16 cellular contexts compared by ENCODE assay signal in genomic region chr20:43959920-43960227, GRCh38. TPM values are rescaled to one million over a fixed set of nuclear protein-coding genes. Genes with fewer than 3 reads are reported as not detected.
A peak's percentile ranks its signal among the peaks of the same experiment; 100 is the strongest.
DNase-seq lines count a peak whose midpoint lies in the region; ATAC-seq and TF ChIP-seq lines count a peak whose summit lies in the region.
"Had no signal": no experiment of that assay in that cellular context is flagged by ENCODE, and none has a peak within 500 bp of the region (broad histone marks: within the 10 kb centered on the region; RNA-seq: fewer than 3 reads in every experiment).

No MANE protein-coding gene starts in this region.

- H3K27me3 Mint-ChIP-seq in T-helper 2 cell treated with Interferon-gamma antibody and Interleukin-4, amounts not matched to agents 5 μg/mL and 100 μg/mL, for 36 hours (ENCODE audit: low read depth), result peaks cover 29% of the 10 kb centered on the region
- H3K27me3 Mint-ChIP-seq in CD4-positive, alpha-beta memory T cell, result peaks cover 2 to 13% of the 10 kb centered on the region in 2 donors
- peaks cover 26% of the 10 kb centered on the region for H3K27me3 Mint-ChIP-seq in central memory CD8-positive, alpha-beta T cell
- peaks cover 3 to 6% (median 5%) of the 10 kb centered on the region in 5 donors for H3K27me3 Mint-ChIP-seq in naive thymus-derived CD8-positive, alpha-beta T cell
- peaks cover 17% of the 10 kb centered on the region for H3K27me3 Mint-ChIP-seq in WTC11 (ENCODE audit: low read depth)

- intact Hi-C loops in CD4-positive, alpha-beta memory T cell (cut with micrococcal nuclease), result loop anchor here (5.0 to 10.0 kb wide), 3 partner anchors 45 to 107 kb away; partner anchors contain the start of gene TOX2

- DNase-seq in T-helper 2 cell treated with Interferon-gamma antibody and Interleukin-4, amounts not matched to agents 5 μg/mL and 100 μg/mL, for 36 hours (ENCODE audit: low spot score), result no peak
- DNase-seq in T-helper 2 cell (no peak), WTC11 (ENCODE audit: low spot score) (no peak)
- DNase-seq in CD4-positive, alpha-beta memory T cell, result no peak
- no peak for DNase-seq in central memory CD8-positive, alpha-beta T cell (ENCODE audit: low spot score in 2 of 2)
- DNase-seq in naive thymus-derived CD8-positive, alpha-beta T cell, result no peak
- no peak for DNase-seq in stimulated activated CD4-positive, alpha-beta T cell treated with anti-CD3 and anti-CD28 coated beads, Interleukin-15, amount 100 ng/mL, for 24 hours
- DNase-seq: activated CD4-positive, alpha-beta T cell treated with anti-CD3 and anti-CD28 coated beads, Interleukin-2, amount 10 ng/mL, durations not matched to agents 7 days and 5 days; cortex of kidney; foreskin fibroblast; hippocampal formation; kidney had no signal

- ATAC-seq in central memory CD8-positive, alpha-beta T cell (replicated peaks; ENCODE audit: extremely low read depth, poor library complexity, severe bottlenecking), result no peak
- no peak for ATAC-seq in naive thymus-derived CD8-positive, alpha-beta T cell
- ATAC-seq in WTC11 (no peak), GM19395 (IDR thresholded peaks at IDR 0.05; ENCODE audit: unreplicated experiment) (no peak)

- no peaks in the 10 kb centered on the region for H3K9me3 ChIP-seq in CD4-positive, alpha-beta memory T cell (ENCODE audit: control insufficient read depth in 1 of 2, low read length in 2 of 2)
- H3K9me3 ChIP-seq: prostate gland had no signal

- no peaks in the 10 kb centered on the region for H3K36me3 ChIP-seq in CD4-positive, alpha-beta memory T cell (ENCODE audit: insufficient read depth, low read length)
- H3K36me3 ChIP-seq: prostate gland had no signal

- no peak overlapping the region for H3K27ac ChIP-seq in CD4-positive, alpha-beta memory T cell (ENCODE audit: low read depth, low read length)
- H3K27ac ChIP-seq: prostate gland had no signal

- peaks cover 39% of the 10 kb centered on the region for H3K4me1 Mint-ChIP-seq in T-helper 2 cell treated with Interferon-gamma antibody and Interleukin-4, amounts not matched to agents 5 μg/mL and 100 μg/mL, for 36 hours (ENCODE audit: low read depth)
- H3K4me1 Mint-ChIP-seq in CD4-positive, alpha-beta memory T cell, result peaks cover 49 to 89% (median 68%) of the 10 kb centered on the region in 4 donors
- H3K4me1 Mint-ChIP-seq in central memory CD8-positive, alpha-beta T cell, result peaks cover 78% of the 10 kb centered on the region
- peaks cover 33 to 81% (median 61%) of the 10 kb centered on the region in 4 donors for H3K4me1 Mint-ChIP-seq in naive thymus-derived CD8-positive, alpha-beta T cell
- peaks cover 43% of the 10 kb centered on the region for H3K4me1 Mint-ChIP-seq in WTC11

- H3K36me3 Mint-ChIP-seq in T-helper 2 cell treated with Interferon-gamma antibody and Interleukin-4, amounts not matched to agents 5 μg/mL and 100 μg/mL, for 36 hours (ENCODE audit: low read depth), result peaks cover 17% of the 10 kb centered on the region
- H3K36me3 Mint-ChIP-seq in CD4-positive, alpha-beta memory T cell, result no peaks in the 10 kb centered on the region
- H3K36me3 Mint-ChIP-seq in central memory CD8-positive, alpha-beta T cell (ENCODE audit: insufficient read depth), result peaks cover 6% of the 10 kb centered on the region
- H3K36me3 Mint-ChIP-seq in naive thymus-derived CD8-positive, alpha-beta T cell, result peaks cover 0 to 10% (median 3%) of the 10 kb centered on the region in 3 donors
- H3K36me3 Mint-ChIP-seq in WTC11, result peaks cover 5% of the 10 kb centered on the region

- no peak for TF ChIP-seq CTCF in WTC11 (IDR thresholded peaks at IDR 0.05)

- H3K27ac Mint-ChIP-seq in T-helper 2 cell treated with Interferon-gamma antibody and Interleukin-4, amounts not matched to agents 5 μg/mL and 100 μg/mL, for 36 hours, result no peak overlapping the region
- H3K27ac Mint-ChIP-seq in CD4-positive, alpha-beta memory T cell, result peak overlapping the region; percentile 4 to 90 (median 85)
- peak overlapping the region; percentile 59 for H3K27ac Mint-ChIP-seq in central memory CD8-positive, alpha-beta T cell (ENCODE audit: low read depth)
- H3K27ac Mint-ChIP-seq in naive thymus-derived CD8-positive, alpha-beta T cell, result peak overlapping the region in 9 of 10 donors; percentile 2 to 96 (median 88)
- no peak overlapping the region for H3K27ac Mint-ChIP-seq in WTC11
- H3K27ac Mint-ChIP-seq: activated CD4-positive, alpha-beta T cell treated with anti-CD3 and anti-CD28 coated beads, Interleukin-2, amount 10 ng/mL, durations not matched to agents 7 days and 5 days; nephron had no signal

- H3K4me1 ChIP-seq in CD4-positive, alpha-beta memory T cell (ENCODE audit: insufficient read depth, low read length), result peaks cover 83% of the 10 kb centered on the region
- H3K4me1 ChIP-seq: prostate gland had no signal

- H3K4me3 ChIP-seq in CD4-positive, alpha-beta memory T cell (ENCODE audit: low read length in 2 of 2), result peak overlapping the region in 1 of 2 donors; percentile 20
- H3K4me3 ChIP-seq: prostate gland, smooth muscle cell had no signal

- peak overlapping the region; percentile 27 for H3K4me3 Mint-ChIP-seq in T-helper 2 cell treated with Interferon-gamma antibody and Interleukin-4, amounts not matched to agents 5 μg/mL and 100 μg/mL, for 36 hours
- H3K4me3 Mint-ChIP-seq in CD4-positive, alpha-beta memory T cell, result peak overlapping the region in 7 of 8 donors; percentile 29 to 84 (median 70)
- peak overlapping the region; percentile 72 for H3K4me3 Mint-ChIP-seq in central memory CD8-positive, alpha-beta T cell
- peak overlapping the region in 9 of 10 donors; percentile 62 to 82 (median 73) for H3K4me3 Mint-ChIP-seq in naive thymus-derived CD8-positive, alpha-beta T cell
- no peak overlapping the region for H3K4me3 Mint-ChIP-seq in WTC11
- H3K4me3 Mint-ChIP-seq: activated CD4-positive, alpha-beta T cell treated with anti-CD3 and anti-CD28 coated beads, Interleukin-2, amount 10 ng/mL, durations not matched to agents 7 days and 5 days; nephron had no signal

- POLR2A ChIA-PET in CD4-positive, alpha-beta memory T cell (lab: Charles Lee; ENCODE audit: partially characterized antibody), result interaction anchor here (1.0 to 3.1 kb wide), 3 partner anchors 10 to 110 kb away, joined by 3 to 22 read pairs (median 22); no protein-coding TSS in a partner anchor
- POLR2A ChIA-PET in naive thymus-derived CD8-positive, alpha-beta T cell (lab: Charles Lee), result interaction anchor here (1.0 to 2.3 kb wide), 3 partner anchors 11 to 23 kb away, joined by 6 read pairs; no protein-coding TSS in a partner anchor
- POLR2A ChIA-PET in WTC11 (lab: Charles Lee), result no interaction called here

- peaks cover 18% of the 10 kb centered on the region for H3K9me3 Mint-ChIP-seq in T-helper 2 cell treated with Interferon-gamma antibody and Interleukin-4, amounts not matched to agents 5 μg/mL and 100 μg/mL, for 36 hours
- H3K9me3 Mint-ChIP-seq in CD4-positive, alpha-beta memory T cell, result peaks cover 0 to 8% (median under 1%) of the 10 kb centered on the region in 8 donors
- H3K9me3 Mint-ChIP-seq in central memory CD8-positive, alpha-beta T cell, result no peaks in the 10 kb centered on the region
- H3K9me3 Mint-ChIP-seq in naive thymus-derived CD8-positive, alpha-beta T cell, result peaks cover 0 to 11% (median 4%) of the 10 kb centered on the region in 9 donors
- H3K9me3 Mint-ChIP-seq in WTC11, result peaks cover 13% of the 10 kb centered on the region
- H3K9me3 Mint-ChIP-seq: nephron had no signal

- CTCF ChIA-PET in CD4-positive, alpha-beta memory T cell (lab: Charles Lee; ENCODE audit: partially characterized antibody), result interaction anchor here (2.8 kb wide), 1 partner anchor 34 kb away, joined by 10 read pairs; no protein-coding TSS in a partner anchor
- CTCF ChIA-PET in WTC11 (lab: Charles Lee), result interaction anchor here (1.0 to 1.3 kb wide), 2 partner anchors 17 to 34 kb away, joined by 3 read pairs; no protein-coding TSS in a partner anchor

- no peaks in the 10 kb centered on the region for H3K27me3 ChIP-seq in CD4-positive, alpha-beta memory T cell (ENCODE audit: insufficient read depth, low read length)

TF ChIP-seq in WTC11, 78 proteins besides CTCF, POLR2A, EP300 and RAD21 (continues in another document):
- TF ChIP-seq ETV6 (CRISPR knock-in tag; IDR thresholded peaks at IDR 0.05), result no peak
- no peak for TF ChIP-seq ZBTB43 (CRISPR knock-in tag; IDR thresholded peaks at IDR 0.05)
- TF ChIP-seq ELF4 (CRISPR knock-in tag; IDR thresholded peaks at IDR 0.05; ENCODE audit: low read depth), result no peak
- TF ChIP-seq E2F4 (CRISPR knock-in tag; IDR thresholded peaks at IDR 0.05; ENCODE audit: borderline replicate concordance, low read depth), result no peak
- no peak for TF ChIP-seq USF1 (CRISPR knock-in tag; IDR thresholded peaks at IDR 0.05)

RNA-seq across cellular contexts. Expression of gene TOX2, which starts 45.2 kb away (rescaled TPM):
- total RNA-seq in CD4-positive, alpha-beta memory T cell, result under 1 TPM; 0.33 to 0.64 TPM
- polyA plus RNA-seq in CD4-positive, alpha-beta memory T cell, result 1 to 10 TPM in 1 of 2 donors, under 1 TPM in 1; 0.22 to 1.1 TPM
- 1 to 10 TPM in 1 of 2 experiments, under 1 TPM in 1; 0.31 to 1.2 TPM for total RNA-seq in naive thymus-derived CD8-positive, alpha-beta T cell
- 1 to 10 TPM in 2 of 3 donors, under 1 TPM in 1; 0.89 to 1.3 (median 1.2) TPM for polyA plus RNA-seq in naive thymus-derived CD8-positive, alpha-beta T cell
- 1.9 to 3.4 TPM (median 2.4 TPM) in 3 replicates for total RNA-seq in WTC11 (2021)

Comparison
In these comparisons a context has a peak if more than half of its experiments do, and no peak if none do; other contexts are left out.
1. H3K27ac Mint-ChIP-seq: peak in CD4-positive, alpha-beta memory T cell (7 of 7), central memory CD8-positive, alpha-beta T cell (single experiment) and naive thymus-derived CD8-positive, alpha-beta T cell (9 of 10); none in T-helper 2 cell treated with Interferon-gamma antibody and Interleukin-4, amounts not matched to agents 5 μg/mL and 100 μg/mL, for 36 hours (single experiment) and WTC11 (single experiment).